ENCODE assay signal across 8 cellular contexts in genomic region chr17:67379251-67379630, GRCh38. TPM values are rescaled to one million over a fixed set of nuclear protein-coding genes. Genes with fewer than 3 reads are reported as not detected.
DNase-seq lines count a peak whose midpoint lies in the region; ATAC-seq and TF ChIP-seq lines count a peak whose summit lies in the region.

No MANE protein-coding gene starts in this region.

- H3K4me3 ChIP-seq in Loucy (ENCODE audit: low read length, poor library complexity, severe bottlenecking) (peak overlapping the region; percentile 78), ectodermal cell (ENCODE audit: insufficient read depth, low read depth, low read length) (peak overlapping the region; percentile 87)

- no peaks in the 10 kb centered on the region for H3K79me2 ChIP-seq in Loucy (ENCODE audit: insufficient read depth, low read length)

- H3K4me1 ChIP-seq in Loucy (ENCODE audit: insufficient read depth, low read length, poor library complexity, severe bottlenecking) (peaks cover 25% of the 10 kb centered on the region), ectodermal cell (ENCODE audit: control insufficient read depth, insufficient read depth, low read length) (no peaks in the 10 kb centered on the region)

- no peaks in the 10 kb centered on the region for H3K9me3 Mint-ChIP-seq in natural killer cell treated with Interleukin-12 subunit alpha and Interleukin-12 subunit beta and Interleukin-15 and Interleukin-18, amount 100 ng/mL, for 72 hours

- H3K27ac ChIP-seq in ectodermal cell (ENCODE audit: insufficient read depth, low read depth, low read length, poor library complexity, severe bottlenecking), result no peak overlapping the region

- H3K9me3 ChIP-seq in Loucy (ENCODE audit: insufficient read depth, low read depth, low read length), result no peaks in the 10 kb centered on the region
- H3K9me3 ChIP-seq in ectodermal cell (ENCODE audit: control insufficient read depth, low read length), result no peaks in the 10 kb centered on the region

- H3K27me3 ChIP-seq in Loucy (ENCODE audit: insufficient read depth, low read length, poor library complexity, severe bottlenecking), result no peaks in the 10 kb centered on the region
- H3K27me3 ChIP-seq in ectodermal cell (ENCODE audit: control insufficient read depth, insufficient read depth, low read length, poor library complexity, severe bottlenecking), result no peaks in the 10 kb centered on the region

- 82 to 85% methylated on average over 8 of the region's 8 CpGs for WGBS in ectodermal cell, 2 experiments

- no peaks in the 10 kb centered on the region for H3F3A ChIP-seq in Loucy (ENCODE audit: low read depth)

- peaks cover 36 to 37% of the 10 kb centered on the region in 2 donors for H3K4me1 Mint-ChIP-seq in natural killer cell treated with Interleukin-12 subunit alpha and Interleukin-12 subunit beta and Interleukin-15 and Interleukin-18, amount 100 ng/mL, for 72 hours (ENCODE audit: low read depth in 2 of 2)

- H3K9ac ChIP-seq in Loucy (ENCODE audit: low read depth, low read length, poor library complexity, severe bottlenecking), result peak overlapping the region; percentile 89

- H2AFZ ChIP-seq in Loucy (ENCODE audit: low read length), result peak overlapping the region; percentile 87

- no peaks in the 10 kb centered on the region for H3K36me3 ChIP-seq in Loucy (ENCODE audit: insufficient read depth, low read length)
- H3K36me3 ChIP-seq in ectodermal cell (ENCODE audit: control insufficient read depth, insufficient read depth, low read length), result no peaks in the 10 kb centered on the region

- H3K36me3 Mint-ChIP-seq in natural killer cell treated with Interleukin-12 subunit alpha and Interleukin-12 subunit beta and Interleukin-15 and Interleukin-18, amount 100 ng/mL, for 72 hours, result peaks cover 7% of the 10 kb centered on the region

- peak overlapping the region; percentile 92 for H3K4me3 Mint-ChIP-seq in natural killer cell treated with Interleukin-12 subunit alpha and Interleukin-12 subunit beta and Interleukin-15 and Interleukin-18, amount 100 ng/mL, for 72 hours

- H4K20me1 ChIP-seq in Loucy (ENCODE audit: insufficient read depth, low read length, poor library complexity, severe bottlenecking), result no peaks in the 10 kb centered on the region

- no peaks in the 10 kb centered on the region for H3K27me3 Mint-ChIP-seq in natural killer cell treated with Interleukin-12 subunit alpha and Interleukin-12 subunit beta and Interleukin-15 and Interleukin-18, amount 100 ng/mL, for 72 hours

- peak; percentile 12 for DNase-seq in Ammon's horn (ENCODE audit: low spot score)
- DNase-seq in natural killer cell treated with Interleukin-12 subunit alpha and Interleukin-12 subunit beta and Interleukin-15 and Interleukin-18, amount 100 ng/mL, for 72 hours (ENCODE audit: low spot score), result no peak
- DNase-seq in head of caudate nucleus, result no peak
- no peak for DNase-seq in HuH-7.5 (ENCODE audit: low spot score)

- H3K4me2 ChIP-seq in Loucy (ENCODE audit: low read depth, low read length, poor library complexity, severe bottlenecking), result peak overlapping the region; percentile 93

- no peak for ATAC-seq in natural killer cell treated with Interleukin-12 subunit alpha and Interleukin-12 subunit beta and Interleukin-15 and Interleukin-18, amount 100 ng/mL, for 72 hours
- ATAC-seq in HG03196 (IDR thresholded peaks at IDR 0.05; ENCODE audit: unreplicated experiment) (no peak), HG03457 (IDR thresholded peaks at IDR 0.05; ENCODE audit: unreplicated experiment) (no peak)

- peak overlapping the region; percentile 77 to 81 for H3K27ac Mint-ChIP-seq in natural killer cell treated with Interleukin-12 subunit alpha and Interleukin-12 subunit beta and Interleukin-15 and Interleukin-18, amount 100 ng/mL, for 72 hours

- intact Hi-C loops in head of caudate nucleus (cut with DNase I), result loop anchor here (5.0 to 10.0 kb wide), 2 partner anchors 93 to 226 kb away; no protein-coding TSS in a partner anchor

- H3K9me2 ChIP-seq in Loucy (replicated peaks; ENCODE audit: low read depth, low read length), result no peaks in the 10 kb centered on the region

- TF ChIP-seq CTCF in Loucy (conservative IDR thresholded peaks at IDR 0.05; ENCODE audit: low read length), result no peak

RNA-seq across cellular contexts. Expression of gene PITPNC1, which starts 2.2 kb away (rescaled TPM):
- 15.5 TPM for polyA plus RNA-seq in ectodermal cell (2013, experiment 1 of 4)
- 14.6 TPM for polyA plus RNA-seq in ectodermal cell (2013, experiment 2 of 4)
- polyA plus RNA-seq in ectodermal cell (2013, experiment 3 of 4), result 13.3 TPM
- polyA plus RNA-seq in ectodermal cell (2013, experiment 4 of 4), result 14.4 TPM
- total RNA-seq in natural killer cell treated with Interleukin-12 subunit alpha and Interleukin-12 subunit beta and Interleukin-15 and Interleukin-18, amount 100 ng/mL, for 72 hours, result 10 to 100 TPM; 73.9 to 81.9 TPM

RNA-seq across cellular contexts. Expression of gene PSMD12, which starts 12.9 kb away (rescaled TPM):
- polyA plus RNA-seq in ectodermal cell (2013, experiment 1 of 4), result 57.2 TPM
- polyA plus RNA-seq in ectodermal cell (2013, experiment 2 of 4), result 58.4 TPM
- polyA plus RNA-seq in ectodermal cell (2013, experiment 3 of 4), result 38.6 TPM
- polyA plus RNA-seq in ectodermal cell (2013, experiment 4 of 4), result 47.9 TPM
- 10 to 100 TPM; 87.3 to 90.5 TPM for total RNA-seq in natural killer cell treated with Interleukin-12 subunit alpha and Interleukin-12 subunit beta and Interleukin-15 and Interleukin-18, amount 100 ng/mL, for 72 hours
